In the genomic region with DNA sequence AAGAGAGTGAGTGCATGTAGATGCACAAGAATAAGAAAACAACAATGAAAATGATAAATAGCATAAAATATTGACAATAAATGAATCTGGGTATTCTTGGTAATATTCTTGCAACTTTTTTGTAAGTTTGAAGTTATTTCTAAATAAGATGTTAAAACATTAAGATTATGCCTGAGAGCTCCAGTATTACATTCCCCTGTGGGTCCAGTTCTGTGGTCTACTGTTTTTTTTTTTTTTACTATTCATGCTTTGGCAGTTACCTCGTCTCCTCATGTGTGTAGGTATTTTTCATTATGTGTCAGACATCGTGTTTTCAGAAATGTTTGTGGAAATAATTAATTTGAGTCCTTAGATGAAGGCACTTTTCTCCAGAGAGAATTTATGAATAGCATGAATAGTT, we compare ENCODE assay signal across 8 cellular contexts.
"Had no signal": no experiment of that assay in that cellular context is flagged by ENCODE, and none has a peak within 500 bp of the region (broad histone marks: within the 10 kb centered on the region; RNA-seq: fewer than 3 reads in every experiment).

No MANE protein-coding gene starts in this region.

- H3K4me1 ChIP-seq: HAP-1 had no signal

- H3K9me3 ChIP-seq: HAP-1 had no signal

- H3K4me3 ChIP-seq: GM23248, GM23338, HAP-1 had no signal

- H3K27ac ChIP-seq: GM23248 had no signal

- H3K36me3 ChIP-seq: HAP-1 had no signal

- DNase-seq: GM23248, GOT3, H7, H9, HCEC 1CT, HFFc6 had no signal
